ENCODE assay signal across 22 cellular contexts in the genomic region with DNA sequence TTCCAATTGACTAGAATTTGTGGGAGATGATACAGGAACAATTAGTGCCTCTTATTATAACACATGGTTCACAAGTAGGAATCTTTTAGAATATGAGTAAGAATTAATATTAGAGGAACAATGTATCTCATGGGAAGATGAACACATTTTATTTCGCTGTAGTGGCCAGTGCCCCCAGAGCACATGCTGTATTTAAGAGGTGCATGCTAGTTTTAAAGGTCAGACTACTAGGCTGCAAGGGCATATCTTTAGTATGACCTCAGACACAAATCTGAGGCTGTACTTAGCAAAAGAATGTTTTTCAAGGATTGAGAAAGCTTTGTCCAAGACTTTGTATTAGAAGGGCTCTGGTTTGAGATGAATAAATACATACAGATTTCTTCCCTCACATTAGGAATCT.
"Had no signal": no experiment of that assay in that cellular context is flagged by ENCODE, and none has a peak within 500 bp of the region (broad histone marks: within the 10 kb centered on the region; RNA-seq: fewer than 3 reads in every experiment).

No MANE protein-coding gene starts in this region.

- H3K4me3 ChIP-seq: heart right ventricle, lung, mucosa of descending colon, neural progenitor cell, right atrium auricular region, spleen, testis, tibial artery had no signal

- H3K9me3 ChIP-seq: heart right ventricle, mucosa of descending colon, right atrium auricular region, spleen, testis, tibial artery had no signal

- H3K9ac ChIP-seq: neural progenitor cell, parathyroid adenoma had no signal

- H3K4me1 ChIP-seq: heart right ventricle, neural progenitor cell, parathyroid adenoma, right atrium auricular region, spleen, testis, tibial artery had no signal

- H3K36me3 ChIP-seq: heart right ventricle, neural progenitor cell, right atrium auricular region, spleen, tibial artery had no signal

- ATAC-seq: effector memory CD8-positive, alpha-beta T cell; heart right ventricle; left ventricle myocardium superior; mucosa of descending colon; naive thymus-derived CD4-positive, alpha-beta T cell; sciatic nerve; stimulated activated memory B cell treated with anti-CD40 and anti-IgM and Interleukin-4, amounts not matched to agents 10 μg/mL and 1 μg/mL and 100 μg/mL, for 72 hours; stimulated activated naive CD8-positive, alpha-beta T cell treated with anti-CD3 and anti-CD28 coated beads, Interleukin-15, Interleukin-2, amounts not matched to agents 100 U/mL and 50 U/mL, for 24 hours had no signal

- H3K27me3 ChIP-seq: heart right ventricle, neural progenitor cell, right atrium auricular region, spleen, testis, tibial artery had no signal

- H3K27ac ChIP-seq: heart right ventricle, neural progenitor cell, parathyroid adenoma, right atrium auricular region, spleen, testis, tibial artery had no signal

- DNase-seq: cerebellar nuclear complex; cortex of kidney; effector memory CD8-positive, alpha-beta T cell; foreskin melanocyte; glutamatergic neuron; heart right ventricle; hippocampal formation; left ventricle myocardium superior; mucosa of descending colon; naive thymus-derived CD4-positive, alpha-beta T cell; spleen; stimulated activated CD4-positive, alpha-beta T cell treated with anti-CD3 and anti-CD28 coated beads, Interleukin-4, amount 100 ng/mL, for 4 hours; stimulated activated naive CD8-positive, alpha-beta T cell treated with anti-CD3 and anti-CD28 coated beads, Interleukin-15, Interleukin-2, amounts not matched to agents 100 U/mL and 50 U/mL, for 24 hours; substantia nigra; testis; tibial artery had no signal
